ENCODE assay signal across 11 cellular contexts in the genomic region with DNA sequence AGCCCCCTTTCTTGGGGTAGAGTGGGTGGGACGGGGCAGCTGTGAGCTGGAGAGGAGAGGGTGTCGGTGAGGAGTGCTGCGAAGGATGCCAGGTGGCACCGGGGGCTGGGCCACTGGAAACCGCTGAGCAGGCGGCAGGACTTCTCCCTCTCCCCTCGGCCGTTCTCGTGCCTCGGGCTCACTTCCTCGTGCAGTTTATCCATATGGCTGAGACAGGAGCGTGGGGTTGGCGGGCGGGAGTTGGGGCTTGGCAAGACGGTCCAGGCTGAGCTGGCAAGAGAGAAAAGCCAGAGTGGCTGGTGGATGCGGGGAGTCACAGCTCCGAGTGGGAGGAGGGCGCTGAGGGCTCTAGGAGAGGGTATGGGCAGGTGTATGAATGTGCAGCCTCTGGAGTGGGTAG. TPM values are rescaled to one million over a fixed set of nuclear protein-coding genes. Genes with fewer than 3 reads are reported as not detected.
DNase-seq lines count a peak whose midpoint lies in the region; ATAC-seq and TF ChIP-seq lines count a peak whose summit lies in the region.
"Had no signal": no experiment of that assay in that cellular context is flagged by ENCODE, and none has a peak within 500 bp of the region (broad histone marks: within the 10 kb centered on the region; RNA-seq: fewer than 3 reads in every experiment).

No MANE protein-coding gene starts in this region.

- no peak for TF ChIP-seq POLR2A in adrenal gland (IDR thresholded peaks at IDR 0.05)

- no peak for TF ChIP-seq CTCF in adrenal gland (IDR thresholded peaks at IDR 0.05)

- H3K4me3 ChIP-seq in skin epidermis (no peak overlapping the region), adrenal gland (no peak overlapping the region)
- H3K4me3 ChIP-seq: smooth muscle cell had no signal

- in situ Hi-C loops in G401 (cut with HindIII; ENCODE audit: low sequenced_read_pairs), result no loop called here

- H3K9me3 ChIP-seq in adrenal gland (replicated peaks in 1 of 3), result no peaks in the 10 kb centered on the region

- peak overlapping the region in 11 of 21 experiments; percentile 1 to 68 (median 35) for H3K27ac ChIP-seq in skin epidermis
- H3K27ac ChIP-seq in adrenal gland, result peak overlapping the region in 2 of 5 donors; percentile 47 to 65

- DNase-seq in G401 (ENCODE audit: low spot score), result peak; percentile 89
- peak; percentile 31 for DNase-seq in NCI-H69 (lab: John Stamatoyannopoulos, UW)
- no peak for DNase-seq in left cardiac atrium
- no peak for DNase-seq in NCI-H1436 (lab: John Stamatoyannopoulos, UW)
- no peak for DNase-seq in adrenal gland
- DNase-seq in activated T-cell treated with anti-CD3 and anti-CD28 coated beads, Interleukin-2, amount 50 U/mL, for 48 hours, result no peak
- DNase-seq: activated T-cell treated with anti-CD3 and anti-CD28 coated beads for 4 hours, dermis blood vessel endothelial cell had no signal

- WGBS in adrenal gland, 4 donors, result 64 to 70% (median 66%) methylated on average over 17 to 18 of the region's 18 CpGs

- no peaks in the 10 kb centered on the region for H3K36me3 ChIP-seq in adrenal gland (replicated peaks in 1 of 2)

- no peaks in the 10 kb centered on the region for H3K27me3 ChIP-seq in adrenal gland

- intact Hi-C loops in left cardiac atrium (cut with DNase I), result no loop called here
- intact Hi-C loops in adrenal gland (cut with DNase I), result no loop called here

- no peaks in the 10 kb centered on the region for H3K4me1 ChIP-seq in adrenal gland (replicated peaks in 1 of 2)

- ATAC-seq in left cardiac atrium (peak; percentile 21 to 32), GM21528 (IDR thresholded peaks at IDR 0.05; ENCODE audit: low FRiP score, unreplicated experiment) (no peak)

RNA-seq across cellular contexts. Expression of a gene that starts 8.2 kb away (rescaled TPM):
- total RNA-seq in G401 (2014; rRNA removed; shearing (Covaris generic)), result 9.4 and 13.0 TPM in 2 replicates
- total RNA-seq in left cardiac atrium, result 10 to 100 TPM in 1 of 2 donors, 1 to 10 TPM in 1; 9.8 to 15.1 TPM
- 10 to 100 TPM; 12.7 to 18.5 (median 14.7) TPM for total RNA-seq in adrenal gland
- 10 to 100 TPM in 1 of 3 donors, 1 to 10 TPM in 2; 3.9 to 13.8 (median 4.7) TPM for polyA plus RNA-seq in adrenal gland

RNA-seq across cellular contexts. Expression of a gene that starts 12.1 kb away (rescaled TPM):
- total RNA-seq in G401 (2014; rRNA removed; shearing (Covaris generic)), result 2.0 and 4.4 TPM in 2 replicates
- under 1 TPM; 0.39 to 0.65 TPM for total RNA-seq in left cardiac atrium
- 1 to 10 TPM in 2 of 8 donors, under 1 TPM in 5, not detected in 1; 0.16 to 1.5 (median 0.32) TPM for total RNA-seq in adrenal gland
- under 1 TPM in 1 of 3 donors, not detected in 2; 0.88 TPM for polyA plus RNA-seq in adrenal gland
- total RNA-seq: dermis blood vessel endothelial cell had no signal

RNA-seq across cellular contexts. Expression of a gene that starts 23.3 kb away (rescaled TPM):
- total RNA-seq in G401 (2014; rRNA removed; shearing (Covaris generic)), result 42.8 and 49.9 TPM in 2 replicates
- total RNA-seq in left cardiac atrium (1 to 10 TPM in 1 of 2 donors, under 1 TPM in 1; 0.47 to 2.8 TPM), adrenal gland (1 to 10 TPM in 6 of 8 donors, under 1 TPM in 2; 0.53 to 8.2 (median 1.6) TPM)
- 1 to 10 TPM in 1 of 3 donors, under 1 TPM in 2; 0.33 to 2.5 (median 0.98) TPM for polyA plus RNA-seq in adrenal gland

RNA-seq across cellular contexts. Expression of a gene that starts 30.6 kb away (rescaled TPM):
- 17.4 and 41.8 TPM in 2 replicates for total RNA-seq in G401 (2014; rRNA removed; shearing (Covaris generic))
- total RNA-seq in left cardiac atrium (100 to 1,000 TPM; 162 to 197 TPM), adrenal gland (100 to 1,000 TPM in 4 of 8 donors, 10 to 100 TPM in 4; 46.9 to 318 (median 169) TPM)
- 100 to 1,000 TPM in 2 of 3 donors, 10 to 100 TPM in 1; 64.4 to 236 (median 172) TPM for polyA plus RNA-seq in adrenal gland

RNA-seq across cellular contexts. Expression of a gene that starts 37.0 kb away (rescaled TPM):
- 75.0 and 86.2 TPM in 2 replicates for total RNA-seq in G401 (2014; rRNA removed; shearing (Covaris generic))
- total RNA-seq in left cardiac atrium, result 10 to 100 TPM; 15.8 to 21.8 TPM
- 100 to 1,000 TPM in 1 of 8 donors, 10 to 100 TPM in 7; 21.9 to 131 (median 68.7) TPM for total RNA-seq in adrenal gland
- polyA plus RNA-seq in adrenal gland, result 100 to 1,000 TPM in 1 of 3 donors, 10 to 100 TPM in 1, 1 to 10 TPM in 1; 3.1 to 131 (median 54.6) TPM

Comparison
In these comparisons a context has a peak if more than half of its experiments do, and no peak if none do; other contexts are left out.
1. DNase-seq: peak in G401 (single experiment) and NCI-H69 (single experiment); none in left cardiac atrium (single experiment), NCI-H1436 (single experiment), adrenal gland (0 of 7) and activated T-cell treated with anti-CD3 and anti-CD28 coated beads, Interleukin-2, amount 50 U/mL, for 48 hours (0 of 2).